In genomic region chr2:166091439-166091838, GRCh38 we compare ENCODE assay signal across 1 cellular context.
TF ChIP-seq lines count a peak whose summit lies in the region.

No MANE protein-coding gene starts in this region.

TF ChIP-seq in K562, 482 proteins besides CTCF, POLR2A, EP300 and RAD21 (continued from another document and continues in another):
- TF ChIP-seq ELF2 (CRISPR knock-in tag; IDR thresholded peaks at IDR 0.05) (no peak), JUNB (CRISPR knock-in tag; conservative IDR thresholded peaks at IDR 0.05) (no peak), ZNF511 (CRISPR knock-in tag; IDR thresholded peaks at IDR 0.05) (no peak), ZNF431 (CRISPR knock-in tag; IDR thresholded peaks at IDR 0.05) (no peak), ZNF316 (IDR thresholded peaks at IDR 0.05) (peak; percentile 95), NFE2 (IDR thresholded peaks at IDR 0.05; ENCODE audit: low read depth) (peak; percentile 93), ZNF253 (CRISPR knock-in tag; conservative IDR thresholded peaks at IDR 0.05) (no peak), ADNP (tag; IDR thresholded peaks at IDR 0.05) (no peak), ZBTB9 (CRISPR knock-in tag; IDR thresholded peaks at IDR 0.05) (0 out of 2 replicates have a peak, but pooled peaks have one; percentile 42), SMARCE1 (IDR thresholded peaks at IDR 0.05) (0 out of 2 replicates have a peak, but pooled peaks have one; percentile 25), ARID4B (CRISPR knock-in tag; IDR thresholded peaks at IDR 0.05) (no peak), RREB1 (CRISPR knock-in tag; IDR thresholded peaks at IDR 0.05) (no peak), DIDO1 (tag; IDR thresholded peaks at IDR 0.05; ENCODE audit: low read depth) (no peak), SMARCA4 (IDR thresholded peaks at IDR 0.05) (no peak), THAP12 (CRISPR knock-in tag; IDR thresholded peaks at IDR 0.05) (no peak), CLOCK (CRISPR knock-in tag; IDR thresholded peaks at IDR 0.05; ENCODE audit: borderline replicate concordance) (no peak), MAFG (tag; conservative IDR thresholded peaks at IDR 0.05) (peak; percentile 92), ZBTB40 (IDR thresholded peaks at IDR 0.05) (no peak), ZBTB40 (CRISPR knock-in tag; IDR thresholded peaks at IDR 0.05) (no peak), GMEB1 (CRISPR knock-in tag; IDR thresholded peaks at IDR 0.05) (no peak)
